In genomic region chr20:36320261-36320897, GRCh38 we compare ENCODE assay signal across 14 cellular contexts. TPM values are rescaled to one million over a fixed set of nuclear protein-coding genes. Genes with fewer than 3 reads are reported as not detected.
A peak's percentile ranks its signal among the peaks of the same experiment; 100 is the strongest.
DNase-seq lines count a peak whose midpoint lies in the region; ATAC-seq, FAIRE-seq and TF ChIP-seq lines count a peak whose summit lies in the region.
"Had no signal": no experiment of that assay in that cellular context is flagged by ENCODE, and none has a peak within 500 bp of the region (broad histone marks: within the 10 kb centered on the region; RNA-seq: fewer than 3 reads in every experiment).

No MANE protein-coding gene starts in this region.

- H3K4me3 Mint-ChIP-seq in CD14-positive monocyte (no peak overlapping the region), progenitor cell of endocrine pancreas (ENCODE audit: low read depth) (no peak overlapping the region)
- H3K4me3 Mint-ChIP-seq: CD4-positive, CD25-positive, alpha-beta regulatory T cell had no signal

- H3K4me1 ChIP-seq in kidney (ENCODE audit: control insufficient read depth in 1 of 2, insufficient read depth in 1 of 2, low read depth in 1 of 2, low read length in 2 of 2) (no peaks in the 10 kb centered on the region), esophagus muscularis mucosa (no peaks in the 10 kb centered on the region)
- H3K4me1 ChIP-seq: BLaER1, HAP-1 had no signal

- H3K36me3 ChIP-seq in H7 (replicated peaks; ENCODE audit: control insufficient read depth, insufficient read depth, low read length), result no peaks in the 10 kb centered on the region
- no peaks in the 10 kb centered on the region for H3K36me3 ChIP-seq in kidney (ENCODE audit: control insufficient read depth in 1 of 2, insufficient read depth in 2 of 2, low read length in 2 of 2)
- no peaks in the 10 kb centered on the region for H3K36me3 ChIP-seq in esophagus muscularis mucosa
- H3K36me3 ChIP-seq: BLaER1, HAP-1 had no signal

- no peak overlapping the region for H3K27ac ChIP-seq in kidney (ENCODE audit: low read depth in 2 of 2, low read length in 2 of 2)
- no peak overlapping the region for H3K27ac ChIP-seq in esophagus muscularis mucosa (replicated peaks in 1 of 4)
- H3K27ac ChIP-seq: BLaER1 had no signal

- DNase-seq in CD14-positive monocyte (ENCODE audit: low spot score) (peak; percentile 27), H7 (peak; percentile 65), kidney (peak; percentile 59), progenitor cell of endocrine pancreas (ENCODE audit: low spot score, unreplicated experiment) (no peak), esophagus muscularis mucosa (ENCODE audit: extremely low spot score) (no peak), GM19238 (ENCODE audit: insufficient read length, low spot score) (no peak), ACHN (no peak)
- DNase-seq: CD4-positive, CD25-positive, alpha-beta regulatory T cell; DMS53; GF-D8 had no signal

- H3K36me3 Mint-ChIP-seq in CD14-positive monocyte (no peaks in the 10 kb centered on the region), progenitor cell of endocrine pancreas (ENCODE audit: insufficient read depth) (no peaks in the 10 kb centered on the region)
- H3K36me3 Mint-ChIP-seq: CD4-positive, CD25-positive, alpha-beta regulatory T cell had no signal

- no peak for FAIRE-seq in kidney (lab: Jason Lieb, UNC)
- FAIRE-seq: A204.1 had no signal

- no peak overlapping the region for H3K4me3 ChIP-seq in H7 (ENCODE audit: insufficient read depth, low read depth, low read length)
- no peak overlapping the region for H3K4me3 ChIP-seq in kidney (ENCODE audit: low read length in 2 of 2)
- H3K4me3 ChIP-seq in esophagus muscularis mucosa, result no peak overlapping the region
- H3K4me3 ChIP-seq: BLaER1, HAP-1 had no signal

- H3K9me3 ChIP-seq in kidney (ENCODE audit: control insufficient read depth in 1 of 2, low read length in 2 of 2) (peaks cover 0 to 6% of the 10 kb centered on the region in 2 donors), esophagus muscularis mucosa (peaks cover 0 to 13% (median 7%) of the 10 kb centered on the region in 4 donors)
- H3K9me3 ChIP-seq: BLaER1, HAP-1 had no signal

- WGBS in esophagus muscularis mucosa, result 51% methylated on average over 2 of the region's 8 CpGs

- no peak for ATAC-seq in HG02870 (IDR thresholded peaks at IDR 0.05; ENCODE audit: unreplicated experiment)

- no peak for TF ChIP-seq POLR2A in esophagus muscularis mucosa (IDR thresholded peaks at IDR 0.05; ENCODE audit: low read depth)

- TF ChIP-seq CTCF in CD14-positive monocyte (IDR thresholded peaks at IDR 0.05), result no peak
- TF ChIP-seq CTCF in kidney (IDR thresholded peaks at IDR 0.05; ENCODE audit: borderline replicate concordance, extremely low read depth, insufficient read depth), result no peak
- no peak for TF ChIP-seq CTCF in progenitor cell of endocrine pancreas (IDR thresholded peaks at IDR 0.05; ENCODE audit: unreplicated experiment)
- TF ChIP-seq CTCF in esophagus muscularis mucosa (IDR thresholded peaks at IDR 0.05), result no peak

- no peak overlapping the region for H3K9ac ChIP-seq in kidney (ENCODE audit: low read length in 2 of 2)
- H3K9ac ChIP-seq: BLaER1 had no signal

- peaks cover 8 to 16% (median 9%) of the 10 kb centered on the region in 3 donors for H3K27me3 Mint-ChIP-seq in CD14-positive monocyte (ENCODE audit: low read depth in 3 of 3)
- peaks cover 25% of the 10 kb centered on the region for H3K27me3 Mint-ChIP-seq in progenitor cell of endocrine pancreas

- intact Hi-C loops in CD14-positive monocyte (cut with micrococcal nuclease) (no loop called here), kidney (cut with DNase I) (no loop called here), esophagus muscularis mucosa (cut with DNase I) (no loop called here)

- in situ Hi-C loops in ACHN (cut with HindIII; ENCODE audit: low pct_ligation_motif_present, low pct_unique_long_range_greater_than_20kb, low sequenced_read_pairs), result no loop called here

- no peaks in the 10 kb centered on the region for H3K27me3 ChIP-seq in H7 (ENCODE audit: control insufficient read depth, insufficient read depth, low read length)
- peaks cover 0 to 21% (median 0%) of the 10 kb centered on the region in 4 donors for H3K27me3 ChIP-seq in esophagus muscularis mucosa
- H3K27me3 ChIP-seq: BLaER1 had no signal

- no peak overlapping the region for H3K27ac Mint-ChIP-seq in CD14-positive monocyte
- H3K27ac Mint-ChIP-seq in progenitor cell of endocrine pancreas, result peak overlapping the region; percentile 8
- H3K27ac Mint-ChIP-seq: CD4-positive, CD25-positive, alpha-beta regulatory T cell had no signal

- H3K9me3 Mint-ChIP-seq in CD14-positive monocyte, result peaks cover 0 to 13% (median 3%) of the 10 kb centered on the region in 7 donors
- peaks cover 12% of the 10 kb centered on the region for H3K9me3 Mint-ChIP-seq in progenitor cell of endocrine pancreas (ENCODE audit: low read depth)

- H3K4me1 Mint-ChIP-seq in CD14-positive monocyte, result no peaks in the 10 kb centered on the region
- no peaks in the 10 kb centered on the region for H3K4me1 Mint-ChIP-seq in progenitor cell of endocrine pancreas (ENCODE audit: low read depth)
- H3K4me1 Mint-ChIP-seq: CD4-positive, CD25-positive, alpha-beta regulatory T cell had no signal

- no peak for TF ChIP-seq EP300 in esophagus muscularis mucosa (IDR thresholded peaks at IDR 0.05)

RNA-seq across cellular contexts. Expression of gene DLGAP4, which starts 14.2 kb away (rescaled TPM):
- polyA plus RNA-seq in CD14-positive monocyte (10 to 100 TPM in 1 of 2 donors, 1 to 10 TPM in 1; 9.9 to 17.6 TPM), kidney (ENCODE audit: insufficient read depth, low read depth, low replicate concordance) (19.6 TPM)
- 60.5 and 62.8 TPM in 2 replicates for total RNA-seq in H7 (2014; rRNA removed; shearing (Covaris generic))
- total RNA-seq in kidney (62.4 TPM), progenitor cell of endocrine pancreas (101 and 109 TPM in 2 replicates), esophagus muscularis mucosa (10 to 100 TPM; 43.6 to 90.0 (median 48.8) TPM)

Comparison
In these comparisons a context has a peak if more than half of its experiments do, and no peak if none do; other contexts are left out.
1. DNase-seq: peak in CD14-positive monocyte (single experiment), H7 (single experiment) and kidney (single experiment); none in progenitor cell of endocrine pancreas (single experiment), esophagus muscularis mucosa (single experiment), GM19238 (single experiment) and ACHN (single experiment).